28 cellular contexts compared by ENCODE assay signal in genomic region chr1:241902376-241903067, GRCh38. TPM values are rescaled to one million over a fixed set of nuclear protein-coding genes. Genes with fewer than 3 reads are reported as not detected.
A peak's percentile ranks its signal among the peaks of the same experiment; 100 is the strongest.
DNase-seq lines count a peak whose midpoint lies in the region; ATAC-seq, FAIRE-seq and TF ChIP-seq lines count a peak whose summit lies in the region.
"Had no signal": no experiment of that assay in that cellular context is flagged by ENCODE, and none has a peak within 500 bp of the region (broad histone marks: within the 10 kb centered on the region; RNA-seq: fewer than 3 reads in every experiment).

No MANE protein-coding gene starts in this region.

- POLR2A ChIA-PET in K562 (lab: Yijun Ruan, JAX) = interaction anchor here (0.9 kb wide), 1 partner anchor 17 kb away, joined by 3 read pairs; no protein-coding TSS in a partner anchor

- no peaks in the 10 kb centered on the region for H3K36me3 ChIP-seq in K562 (ENCODE audit: control insufficient read depth, insufficient read depth, low read length)
- no peaks in the 10 kb centered on the region for H3K36me3 ChIP-seq in smooth muscle cell (ENCODE audit: low read depth)
- H3K36me3 ChIP-seq in body of pancreas (replicated peaks in 1 of 2; ENCODE audit: insufficient read depth in 1 of 2, low read depth in 2 of 2) = no peaks in the 10 kb centered on the region

- peak; percentile 4 for DNase-seq in DMS153 (lab: John Stamatoyannopoulos, UW)
- no peak for DNase-seq in DMS153 treated with DMSO at 0.1 percent for 48 hours (lab: John Stamatoyannopoulos, UW; ENCODE audit: unreplicated experiment)
- DNase-seq in K562 (ENCODE audit: extremely low read depth in 1 of 4, low spot score in 3 of 4) = no peak
- DNase-seq in left kidney (ENCODE audit: low read depth, low spot score) = peak; percentile 58
- DNase-seq in smooth muscle cell (lab: John Stamatoyannopoulos, UW; ENCODE audit: unreplicated experiment) = no peak
- no peak for DNase-seq in SKM-1 treated with dmso at 0.1 percent for 144 hours (lab: John Stamatoyannopoulos, UW; ENCODE audit: unreplicated experiment)
- no peak for DNase-seq in body of pancreas
- DNase-seq in DMS114 treated with DMSO at 0.1 percent for 48 hours (lab: John Stamatoyannopoulos, UW; ENCODE audit: unreplicated experiment) = no peak
- DNase-seq: activated CD8-positive, alpha-beta T cell treated with anti-CD3 and anti-CD28 coated beads for 36 hours; activated T-cell treated with anti-CD3 and anti-CD28 coated beads, Interleukin-2, amount 50 U/mL, for 72 hours; dermis blood vessel endothelial cell; DMS 273 treated with DMSO at 0.1 percent for 48 hours; MM.1S; NCI-H1694; NCI-H226; stimulated activated CD4-positive, alpha-beta T cell treated with anti-CD3 and anti-CD28 coated beads, Interleukin-4, amount 100 ng/mL, for 24 hours; substantia nigra; SW 1271 had no signal

- 18% methylated on average over 5 of the region's 5 CpGs for WGBS in K562 (ENCODE audit: insufficient coverage, low coverage, missing lambda C conversion rate)
- 61% methylated on average over 5 of the region's 5 CpGs for WGBS in smooth muscle cell (ENCODE audit: low lambda C conversion rate)
- WGBS in body of pancreas, 2 donors = 63 to 69% methylated on average over 5 of the region's 5 CpGs

- H3K27ac ChIP-seq in K562 (ENCODE audit: extremely low read depth, low read depth, low read length) (no peak overlapping the region), smooth muscle cell (ENCODE audit: low read depth) (no peak overlapping the region), body of pancreas (no peak overlapping the region)
- H3K27ac ChIP-seq: 22Rv1, epithelial cell of prostate, parathyroid adenoma, RWPE1, skin epidermis had no signal

- in situ Hi-C loops in K562 (cut with MboI) = no loop called here

- peak; percentile 23 for FAIRE-seq in K562 (lab: Jason Lieb, UNC)
- FAIRE-seq: H1 had no signal

- H3K9me1 ChIP-seq in K562 (ENCODE audit: control insufficient read depth, insufficient read depth, low read length) = no peaks in the 10 kb centered on the region

- TF ChIP-seq POLR2A in K562 (conservative IDR thresholded peaks at IDR 0.05) (no peak), body of pancreas (IDR thresholded peaks at IDR 0.05) (no peak)

- H3K27me3 ChIP-seq in K562 (ENCODE audit: control insufficient read depth in 2 of 2, insufficient read depth in 2 of 2, low read length in 2 of 2) (no peaks in the 10 kb centered on the region), smooth muscle cell (ENCODE audit: low read depth) (no peaks in the 10 kb centered on the region), body of pancreas (no peaks in the 10 kb centered on the region)

- ATAC-seq in K562 (peak; percentile 41; the same call in 1 of the 3 replicates), body of pancreas (no peak)
- ATAC-seq: activated CD8-positive, alpha-beta T cell treated with anti-CD3 and anti-CD28 coated beads for 36 hours; activated naive CD4-positive, alpha-beta T cell treated with anti-CD3 and anti-CD28 coated beads, Interleukin-2, amount 50 U/mL, for 72 hours; activated T-cell treated with anti-CD3 and anti-CD28 coated beads, Interleukin-2, amount 50 U/mL, for 72 hours had no signal

- no peak overlapping the region for H3K9ac ChIP-seq in K562 (ENCODE audit: insufficient read depth in 1 of 2, low read depth in 2 of 2, low read length in 2 of 2)
- no peak overlapping the region for H3K9ac ChIP-seq in smooth muscle cell (ENCODE audit: low read depth)
- H3K9ac ChIP-seq: parathyroid adenoma had no signal

- BruUV-seq in K562 (replicated peaks; lab: Mats Ljungman, UMichigan) = no TSS peak

- intact Hi-C loops in K562 (cut with micrococcal nuclease) = no loop called here
- intact Hi-C loops in body of pancreas (cut with DNase I) = no loop called here

- no peak overlapping the region for H3K4me3 ChIP-seq in K562
- no peak overlapping the region for H3K4me3 ChIP-seq in smooth muscle cell
- H3K4me3 ChIP-seq in body of pancreas = no peak overlapping the region
- H3K4me3 ChIP-seq: skin epidermis had no signal

- CTCF ChIA-PET in K562 (lab: Yijun Ruan, JAX; ENCODE audit: low intra/inter-chr PET ratio) = interaction anchor here (0.9 kb wide), 1 partner anchor 115 kb away, joined by 3 read pairs; no protein-coding TSS in a partner anchor

- no peaks in the 10 kb centered on the region for H3K79me2 ChIP-seq in K562 (ENCODE audit: control insufficient read depth, insufficient read depth, low read length)
- no peaks in the 10 kb centered on the region for H3K79me2 ChIP-seq in smooth muscle cell (ENCODE audit: low read depth)
- H3K79me2 ChIP-seq: parathyroid adenoma had no signal

- TF ChIP-seq RAD21 in K562 (CRISPR knock-in tag; conservative IDR thresholded peaks at IDR 0.05 in 1 of 2, IDR thresholded peaks at IDR 0.05 in 1 of 2) = no peak

- TF ChIP-seq EP300 in K562 (IDR thresholded peaks at IDR 0.05; ENCODE audit: low read length) = no peak

- H4K20me1 ChIP-seq in K562 (replicated peaks; ENCODE audit: control insufficient read depth, insufficient read depth, low read length) (no peaks in the 10 kb centered on the region), smooth muscle cell (ENCODE audit: low read depth) (no peaks in the 10 kb centered on the region)

- no peak for TF ChIP-seq CTCF in K562 (IDR thresholded peaks at IDR 0.05 in 2 of 3, conservative IDR thresholded peaks at IDR 0.05 in 1 of 3; ENCODE audit: insufficient read depth in 2 of 3, low read depth in 1 of 3, low read length in 3 of 3)
- no peak for TF ChIP-seq CTCF in smooth muscle cell (IDR thresholded peaks at IDR 0.05; ENCODE audit: borderline replicate concordance, insufficient read depth, poor library complexity, severe bottlenecking)
- no peak for TF ChIP-seq CTCF in body of pancreas (IDR thresholded peaks at IDR 0.05)

- H3K4me2 ChIP-seq in K562 (ENCODE audit: insufficient read depth, low read length) (no peak overlapping the region), smooth muscle cell (no peak overlapping the region)

- no peaks in the 10 kb centered on the region for H3K9me3 ChIP-seq in K562 (replicated peaks; ENCODE audit: control insufficient read depth, insufficient read depth, low read depth, low read length)
- no peaks in the 10 kb centered on the region for H3K9me3 ChIP-seq in smooth muscle cell (replicated peaks; ENCODE audit: low read depth)
- H3K9me3 ChIP-seq in body of pancreas = no peaks in the 10 kb centered on the region

- H3K4me1 ChIP-seq in K562 (replicated peaks in 1 of 2; ENCODE audit: control insufficient read depth in 2 of 2, insufficient read depth in 2 of 2, low read length in 2 of 2) (no peaks in the 10 kb centered on the region), smooth muscle cell (ENCODE audit: low read depth) (peaks cover 4% of the 10 kb centered on the region), body of pancreas (no peaks in the 10 kb centered on the region)
- H3K4me1 ChIP-seq: parathyroid adenoma had no signal

- H2AFZ ChIP-seq in K562 (ENCODE audit: low read depth, low read length) (no peak overlapping the region), smooth muscle cell (ENCODE audit: low read depth) (peak overlapping the region; percentile 18)
- H2AFZ ChIP-seq: parathyroid adenoma had no signal

- H3F3A ChIP-seq in smooth muscle cell (ENCODE audit: low read depth) = no peaks in the 10 kb centered on the region

TF ChIP-seq in K562, 482 proteins besides CTCF, POLR2A, EP300 and RAD21:
- TF ChIP-seq KAT8 (IDR thresholded peaks at IDR 0.05; ENCODE audit: low read depth) (no peak), ZBTB1 (CRISPR knock-in tag; IDR thresholded peaks at IDR 0.05; ENCODE audit: borderline replicate concordance, low read depth) (no peak)

RNA-seq across cellular contexts. Expression of gene EXO1, which starts 54.5 kb away (rescaled TPM):
- total RNA-seq in K562 (2011; cell fraction: chromatin; rRNA removed; ENCODE audit: low replicate concordance) = 64.7 and 140 TPM in 2 replicates
- total RNA-seq in K562 (2011; cell fraction: nucleolus; rRNA removed) = 34.7 and 43.2 TPM in 2 replicates
- total RNA-seq in K562 (2011; cell fraction: nucleoplasm; rRNA removed) = 35.2 and 47.5 TPM in 2 replicates
- 79.6 and 95.1 TPM in 2 replicates for total RNA-seq in K562 (2014; rRNA removed)
- 125 and 135 TPM in 2 replicates for total RNA-seq in K562 (2014; rRNA removed; fragmentation: Illumina TruSeq; extraction: Trizol)
- total RNA-seq in K562 (2015; rRNA removed; fragmentation: Illumina TruSeq; extraction: Trizol) = 101 and 108 TPM in 2 replicates
- 101 and 107 TPM in 2 replicates for total RNA-seq in K562 (2021)
- 54.6 and 65.9 TPM in 2 replicates for polyA plus RNA-seq in K562 (2011; rRNA removed)
- polyA plus RNA-seq in K562 (2011; cell fraction: cytosol; rRNA removed) = 17.0 and 30.4 TPM in 2 replicates
- 31.9 and 42.5 TPM in 2 replicates for polyA plus RNA-seq in K562 (2011; cell fraction: nucleus; rRNA removed)
- 36.8 and 61.1 TPM in 2 replicates for polyA plus RNA-seq in K562 (2012)
- polyA plus RNA-seq in K562 (2014; fragmentation: Illumina TruSeq; extraction: Trizol) = 105 and 116 TPM in 2 replicates
- 10 to 100 TPM; 36.0 to 83.9 TPM for polyA plus RNA-seq in K562 (2014; fragmentation: Nextera tagmentation; extraction: Ambion mirVana)
- polyA plus RNA-seq in K562 (2014; rRNA removed) = 69.5 and 71.9 TPM in 2 replicates
- 154 and 157 TPM in 2 replicates for polyA minus RNA-seq in K562 (2011; rRNA and poly(A)+ RNA removed)
- polyA minus RNA-seq in K562 (2011; cell fraction: cytosol; rRNA and poly(A)+ RNA removed) = 48.3 and 58.5 TPM in 2 replicates
- 39.0 and 66.5 TPM in 2 replicates for polyA minus RNA-seq in K562 (2011; cell fraction: nucleus; rRNA and poly(A)+ RNA removed)
- total RNA-seq in smooth muscle cell = 10.5 and 11.0 TPM in 2 replicates
- polyA plus RNA-seq in smooth muscle cell = 3.8 and 7.5 TPM in 2 replicates
- not detected for total RNA-seq in body of pancreas

RNA-seq across cellular contexts. Expression of gene BECN2, which starts 55.0 kb away (rescaled TPM):
- not detected in 2 replicates for total RNA-seq in K562 (2011; cell fraction: chromatin; rRNA removed; ENCODE audit: low replicate concordance)
- not detected in 2 replicates for total RNA-seq in K562 (2011; cell fraction: nucleolus; rRNA removed)
- not detected in 2 replicates for total RNA-seq in K562 (2011; cell fraction: nucleoplasm; rRNA removed)
- total RNA-seq in K562 (2014; rRNA removed) (not detected in 2 replicates), K562 (2014; rRNA removed; fragmentation: Illumina TruSeq; extraction: Trizol) (not detected in 2 replicates), K562 (2015; rRNA removed; fragmentation: Illumina TruSeq; extraction: Trizol) (not detected in 2 replicates), K562 (2021) (not detected in 2 replicates), smooth muscle cell (not detected in 2 replicates), body of pancreas (not detected)
- polyA plus RNA-seq in K562 (2011; rRNA removed) (not detected in 2 replicates), K562 (2014; fragmentation: Illumina TruSeq; extraction: Trizol) (not detected in 2 replicates), K562 (2014; fragmentation: Nextera tagmentation; extraction: Ambion mirVana) (not detected), K562 (2014; rRNA removed) (not detected in 2 replicates), smooth muscle cell (not detected in 2 replicates)
- polyA plus RNA-seq in K562 (2011; cell fraction: cytosol; rRNA removed) = not detected in 2 replicates
- polyA plus RNA-seq in K562 (2011; cell fraction: nucleus; rRNA removed) = not detected in 2 replicates
- not detected in 2 replicates for polyA plus RNA-seq in K562 (2012)
- not detected in 2 replicates for polyA minus RNA-seq in K562 (2011; rRNA and poly(A)+ RNA removed)
- polyA minus RNA-seq in K562 (2011; cell fraction: cytosol; rRNA and poly(A)+ RNA removed) = not detected in 2 replicates
- not detected in 2 replicates for polyA minus RNA-seq in K562 (2011; cell fraction: nucleus; rRNA and poly(A)+ RNA removed)
- total RNA-seq: activated CD8-positive, alpha-beta T cell treated with anti-CD3 and anti-CD28 coated beads for 36 hours; activated naive CD4-positive, alpha-beta T cell treated with anti-CD3 and anti-CD28 coated beads, Interleukin-2, amount 50 U/mL, for 72 hours; activated T-cell treated with anti-CD3 and anti-CD28 coated beads, Interleukin-2, amount 50 U/mL, for 72 hours; dermis blood vessel endothelial cell; glomerular endothelial cell; H1; lower leg skin had no signal
- polyA plus RNA-seq: CD14-positive monocyte, H1 had no signal

Comparison
In these comparisons a context has a peak if more than half of its experiments do, and no peak if none do; other contexts are left out.
1. DNase-seq: peak in DMS153 (single experiment) and left kidney (single experiment); none in DMS153 treated with DMSO at 0.1 percent for 48 hours (single experiment), K562 (0 of 4), smooth muscle cell (single experiment), SKM-1 treated with dmso at 0.1 percent for 144 hours (single experiment), body of pancreas (0 of 4) and DMS114 treated with DMSO at 0.1 percent for 48 hours (single experiment).